Comparison of ENCODE assay signal across 11 cellular contexts in the genomic region with DNA sequence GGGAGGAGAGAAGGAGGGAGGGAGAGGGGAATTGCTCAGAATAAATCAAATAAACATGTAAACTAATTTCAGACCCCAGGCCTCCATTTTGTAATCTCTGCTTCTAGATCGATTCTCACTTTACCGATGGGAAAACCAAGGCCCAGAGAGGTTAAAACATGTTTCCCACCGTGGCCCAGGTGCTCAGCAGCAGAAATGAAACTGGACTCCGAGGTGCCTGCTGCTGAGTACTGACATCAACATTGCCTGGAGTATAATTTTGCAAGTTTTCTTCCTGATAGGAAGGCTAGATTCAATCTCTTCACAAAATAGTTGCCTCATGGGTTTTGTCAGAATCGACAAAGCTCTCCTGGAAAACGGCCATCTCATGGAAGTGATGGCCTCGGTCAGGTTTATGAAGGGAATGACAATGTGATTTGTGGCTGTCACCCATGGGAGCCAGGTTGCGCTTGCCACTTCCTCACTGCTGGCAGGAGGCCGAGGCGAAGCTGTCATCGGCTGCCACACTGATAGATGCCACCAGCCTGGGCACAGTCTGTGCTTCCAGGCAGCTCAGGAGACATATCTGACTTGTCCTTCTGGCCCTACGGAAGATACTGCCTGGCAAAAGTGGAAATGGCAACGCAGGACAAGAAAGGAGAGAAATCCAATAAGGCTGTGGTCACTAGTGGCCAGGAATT.
DNase-seq lines count a peak whose midpoint lies in the region; ATAC-seq lines count a peak whose summit lies in the region.
"Had no signal": no experiment of that assay in that cellular context is flagged by ENCODE, and none has a peak within 500 bp of the region (broad histone marks: within the 10 kb centered on the region; RNA-seq: fewer than 3 reads in every experiment).

No MANE protein-coding gene starts in this region.

- peak overlapping the region; percentile 1 to 89 (median 81) for H3K27ac Mint-ChIP-seq in IgD-negative memory B cell

- H2BK120ac ChIP-seq in neuronal stem cell (ENCODE audit: low read depth, low read length) (no peak overlapping the region), mesendoderm (ENCODE audit: low read depth, low read length) (no peak overlapping the region), mesenchymal stem cell (ENCODE audit: low read depth, low read length) (no peak overlapping the region)

- peak overlapping the region; percentile 31 for H3K23ac ChIP-seq in neuronal stem cell (ENCODE audit: low read depth, low read length, poor library complexity)
- H3K23ac ChIP-seq in mesendoderm (ENCODE audit: low read length) = no peak overlapping the region
- H3K23ac ChIP-seq in mesenchymal stem cell (ENCODE audit: low read length in 2 of 2) = no peak overlapping the region

- no peak overlapping the region for H3K27ac ChIP-seq in neuronal stem cell (replicated peaks; ENCODE audit: low read length)
- no peak overlapping the region for H3K27ac ChIP-seq in mesendoderm (ENCODE audit: low read depth, low read length)
- no peak overlapping the region for H3K27ac ChIP-seq in mesenchymal stem cell (ENCODE audit: low read length, poor library complexity, severe bottlenecking)
- H3K27ac ChIP-seq: Peyer's patch, skin epidermis, suprapubic skin had no signal

- H2AFZ ChIP-seq in neuronal stem cell (ENCODE audit: low read length) (no peak overlapping the region), mesenchymal stem cell (ENCODE audit: low read depth, low read length) (no peak overlapping the region)

- H4K8ac ChIP-seq in neuronal stem cell (ENCODE audit: low read depth, low read length) (no peak overlapping the region), mesendoderm (ENCODE audit: low read depth, low read length) (no peak overlapping the region), mesenchymal stem cell (ENCODE audit: low read length) (no peak overlapping the region)

- H3K27me3 Mint-ChIP-seq in IgD-negative memory B cell = no peaks in the 10 kb centered on the region

- H2BK5ac ChIP-seq in neuronal stem cell (ENCODE audit: low read length) (no peak overlapping the region), mesendoderm (ENCODE audit: low read length) (no peak overlapping the region), mesenchymal stem cell (ENCODE audit: low read depth, low read length, poor library complexity, severe bottlenecking) (no peak overlapping the region)

- H3K36me3 Mint-ChIP-seq in IgD-negative memory B cell = no peaks in the 10 kb centered on the region

- no peak for DNase-seq in neuronal stem cell (ENCODE audit: low spot score)
- DNase-seq in amniotic stem cell (lab: John Stamatoyannopoulos, UW) = no peak
- no peak for DNase-seq in mesendoderm
- DNase-seq in mesenchymal stem cell = no peak
- no peak for DNase-seq in activated T-cell treated with anti-CD3 and anti-CD28 coated beads for 4 hours

- H2BK12ac ChIP-seq in neuronal stem cell (ENCODE audit: low read length) (no peak overlapping the region), mesenchymal stem cell (ENCODE audit: low read length in 2 of 2) (no peak overlapping the region)

- peak overlapping the region; percentile 94 for H4K91ac ChIP-seq in neuronal stem cell (ENCODE audit: low read depth, low read length, poor library complexity)
- no peak overlapping the region for H4K91ac ChIP-seq in mesenchymal stem cell (ENCODE audit: low read length)

- peak overlapping the region; percentile 40 for H2AK5ac ChIP-seq in neuronal stem cell (ENCODE audit: low read depth, low read length)
- H2AK5ac ChIP-seq in mesendoderm (ENCODE audit: low read length) = no peak overlapping the region
- no peak overlapping the region for H2AK5ac ChIP-seq in mesenchymal stem cell (ENCODE audit: low read length, severe bottlenecking)

- H3K18ac ChIP-seq in neuronal stem cell (ENCODE audit: low read length) = peak overlapping the region; percentile 85
- no peak overlapping the region for H3K18ac ChIP-seq in mesendoderm (ENCODE audit: low read length)
- no peak overlapping the region for H3K18ac ChIP-seq in mesenchymal stem cell (ENCODE audit: low read depth in 1 of 2, low read length in 2 of 2)

- H3K4me3 Mint-ChIP-seq in IgD-negative memory B cell = peak overlapping the region in 3 of 4 donors; percentile 31 to 87 (median 67)

- H3K56ac ChIP-seq in mesendoderm (ENCODE audit: low read length) = no peak overlapping the region

- H3K79me2 ChIP-seq in mesendoderm (ENCODE audit: control insufficient read depth, insufficient read depth, low read length) = no peaks in the 10 kb centered on the region

- H3K27me3 ChIP-seq in neuronal stem cell (ENCODE audit: control insufficient read depth in 3 of 3, insufficient read depth in 3 of 3, low read depth in 1 of 3, low read length in 3 of 3) = no peaks in the 10 kb centered on the region
- no peaks in the 10 kb centered on the region for H3K27me3 ChIP-seq in mesendoderm (ENCODE audit: insufficient read depth, low read length, poor library complexity)
- H3K27me3 ChIP-seq in mesenchymal stem cell (ENCODE audit: control insufficient read depth in 1 of 2, insufficient read depth in 1 of 2, low read length in 2 of 2) = no peaks in the 10 kb centered on the region
- H3K27me3 ChIP-seq: Peyer's patch, suprapubic skin had no signal

- H3K14ac ChIP-seq in neuronal stem cell (ENCODE audit: low read length) (no peak overlapping the region), mesenchymal stem cell (ENCODE audit: low read length in 2 of 2) (no peak overlapping the region)

- peak overlapping the region; percentile 90 for H2BK15ac ChIP-seq in neuronal stem cell (ENCODE audit: low read length)
- H2BK15ac ChIP-seq in mesendoderm (replicated peaks; ENCODE audit: low read depth) = no peak overlapping the region
- no peak overlapping the region for H2BK15ac ChIP-seq in mesenchymal stem cell (ENCODE audit: low read depth, poor library complexity, severe bottlenecking)

- no CpG with 5 or more reads among the region's 13 CpGs for WGBS in neuronal stem cell (ENCODE audit: extremely low coverage in 2 of 2, insufficient read length in 2 of 2, insufficient replicate concordance in 1 of 2), 2 donors
- WGBS in mesendoderm (ENCODE audit: extremely low coverage, insufficient coverage, low lambda C conversion rate) = no CpG with 5 or more reads among the region's 13 CpGs
- 74% methylated on average over 13 of the region's 13 CpGs for WGBS in mesenchymal stem cell

- H3K4me3 ChIP-seq in neuronal stem cell (ENCODE audit: low read length in 2 of 2) = no peak overlapping the region
- H3K4me3 ChIP-seq in mesendoderm (ENCODE audit: low read length) = no peak overlapping the region
- H3K4me3 ChIP-seq in mesenchymal stem cell (ENCODE audit: insufficient read depth in 1 of 2, low read depth in 1 of 2, low read length in 2 of 2) = no peak overlapping the region
- H3K4me3 ChIP-seq: Peyer's patch, skin epidermis, suprapubic skin had no signal

- no peaks in the 10 kb centered on the region for H3K79me1 ChIP-seq in neuronal stem cell (ENCODE audit: low read depth, low read length)
- H3K79me1 ChIP-seq in mesendoderm (ENCODE audit: low read length) = no peaks in the 10 kb centered on the region
- no peaks in the 10 kb centered on the region for H3K79me1 ChIP-seq in mesenchymal stem cell (replicated peaks; ENCODE audit: low read length, poor library complexity, severe bottlenecking)

- H3K4ac ChIP-seq in neuronal stem cell (ENCODE audit: low read length) (no peak overlapping the region), mesendoderm (ENCODE audit: low read depth, low read length) (no peak overlapping the region), mesenchymal stem cell (ENCODE audit: low read depth in 1 of 2, low read length in 2 of 2) (no peak overlapping the region)

- H3K4me1 Mint-ChIP-seq in IgD-negative memory B cell = peaks cover 7 to 20% (median 8%) of the 10 kb centered on the region in 3 donors

- H3K4me1 ChIP-seq in neuronal stem cell (ENCODE audit: control insufficient read depth in 2 of 2, insufficient read depth in 1 of 2, low read depth in 1 of 2, low read length in 2 of 2) = no peaks in the 10 kb centered on the region
- H3K4me1 ChIP-seq in mesendoderm (ENCODE audit: control insufficient read depth, low read depth, low read length) = no peaks in the 10 kb centered on the region
- peaks cover 5% of the 10 kb centered on the region for H3K4me1 ChIP-seq in mesenchymal stem cell (ENCODE audit: control insufficient read depth, insufficient read depth, low read depth, low read length)
- H3K4me1 ChIP-seq: Peyer's patch, suprapubic skin had no signal

- H3K4me2 ChIP-seq in neuronal stem cell (ENCODE audit: insufficient read depth, low read length, poor library complexity, severe bottlenecking) (no peak overlapping the region), mesendoderm (ENCODE audit: low read length) (no peak overlapping the region), mesenchymal stem cell (ENCODE audit: low read length, poor library complexity, severe bottlenecking) (no peak overlapping the region)

- H3K36me3 ChIP-seq in neuronal stem cell (replicated peaks in 1 of 2; ENCODE audit: control insufficient read depth in 2 of 2, insufficient read depth in 2 of 2, low read length in 2 of 2) (no peaks in the 10 kb centered on the region), mesendoderm (ENCODE audit: control insufficient read depth, insufficient read depth, low read length) (no peaks in the 10 kb centered on the region), mesenchymal stem cell (ENCODE audit: control insufficient read depth in 1 of 2, insufficient read depth in 2 of 2, low read depth in 1 of 2, low read length in 2 of 2) (no peaks in the 10 kb centered on the region)
- H3K36me3 ChIP-seq: Peyer's patch, suprapubic skin had no signal

- H3K9me3 Mint-ChIP-seq in IgD-negative memory B cell = peaks cover 1 to 7% (median 3%) of the 10 kb centered on the region in 3 donors

- H3K9me3 ChIP-seq in neuronal stem cell (replicated peaks in 1 of 2; ENCODE audit: control insufficient read depth in 2 of 2, insufficient read depth in 1 of 2, low read depth in 1 of 2, low read length in 2 of 2) = no peaks in the 10 kb centered on the region
- H3K9me3 ChIP-seq in mesenchymal stem cell (ENCODE audit: control insufficient read depth, low read length) = peaks cover 34% of the 10 kb centered on the region
- H3K9me3 ChIP-seq: Peyer's patch, suprapubic skin had no signal

- ATAC-seq in GM19035 (IDR thresholded peaks at IDR 0.05; ENCODE audit: unreplicated experiment) (peak; percentile 47), HG02678 (IDR thresholded peaks at IDR 0.05; ENCODE audit: unreplicated experiment) (peak; percentile 52)

- no peak overlapping the region for H3K9ac ChIP-seq in neuronal stem cell (ENCODE audit: low read depth, low read length, poor library complexity)
- no peak overlapping the region for H3K9ac ChIP-seq in mesendoderm (ENCODE audit: low read length)
- H3K9ac ChIP-seq in mesenchymal stem cell (ENCODE audit: low read length) = no peak overlapping the region

- H4K5ac ChIP-seq in mesendoderm (ENCODE audit: low read length) = no peak overlapping the region
